In genomic region chr6:87504440-87504839, GRCh38 we compare ENCODE assay signal across 20 cellular contexts. TPM values are rescaled to one million over a fixed set of nuclear protein-coding genes. Genes with fewer than 3 reads are reported as not detected.
DNase-seq lines count a peak whose midpoint lies in the region; ATAC-seq and TF ChIP-seq lines count a peak whose summit lies in the region.
"Had no signal": no experiment of that assay in that cellular context is flagged by ENCODE, and none has a peak within 500 bp of the region (broad histone marks: within the 10 kb centered on the region; RNA-seq: fewer than 3 reads in every experiment).

No MANE protein-coding gene starts in this region.

- CTCF ChIA-PET in CD8-positive, alpha-beta T cell (lab: Charles Lee), result no interaction called here
- CTCF ChIA-PET in T-cell (lab: Charles Lee), result interaction anchor here in 1 of 2 donors (0.6 kb wide), 3 partner anchors 10 to 1735 kb away, joined by 3 to 8 read pairs (median 3); no protein-coding TSS in a partner anchor

- intact Hi-C loops in CD8-positive, alpha-beta T cell (cut with DNase I, micrococcal nuclease), result no loop called here

- H3K79me2 ChIP-seq in fibroblast of lung (ENCODE audit: control insufficient read depth, insufficient read depth, low read length) (no peaks in the 10 kb centered on the region), neural progenitor cell (ENCODE audit: low read depth) (no peaks in the 10 kb centered on the region)

- no peaks in the 10 kb centered on the region for H3K9me3 Mint-ChIP-seq in CD8-positive, alpha-beta T cell
- H3K9me3 Mint-ChIP-seq in T-cell, result no peaks in the 10 kb centered on the region
- no peaks in the 10 kb centered on the region for H3K9me3 Mint-ChIP-seq in nephron
- H3K9me3 Mint-ChIP-seq in neural progenitor cell, result no peaks in the 10 kb centered on the region
- H3K9me3 Mint-ChIP-seq: neural crest cell had no signal

- H3K4me1 ChIP-seq in CD8-positive, alpha-beta T cell (ENCODE audit: insufficient read depth, low read length), result no peaks in the 10 kb centered on the region
- H3K4me1 ChIP-seq in fibroblast of lung (ENCODE audit: control insufficient read depth, extremely low read depth, insufficient read depth, low read length), result no peaks in the 10 kb centered on the region
- no peaks in the 10 kb centered on the region for H3K4me1 ChIP-seq in neural progenitor cell
- H3K4me1 ChIP-seq: transverse colon had no signal

- H3K9me3 ChIP-seq in CD8-positive, alpha-beta T cell (ENCODE audit: low read length), result no peaks in the 10 kb centered on the region
- H3K9me3 ChIP-seq in fibroblast of lung (ENCODE audit: control insufficient read depth, insufficient read depth, low read depth, low read length) (no peaks in the 10 kb centered on the region), neural progenitor cell (ENCODE audit: low read depth) (no peaks in the 10 kb centered on the region)
- H3K9me3 ChIP-seq: transverse colon had no signal

- no peaks in the 10 kb centered on the region for H3F3A ChIP-seq in neural progenitor cell (ENCODE audit: low read depth)

- POLR2A ChIA-PET in CD8-positive, alpha-beta T cell (lab: Charles Lee), result no interaction called here
- POLR2A ChIA-PET in T-cell (lab: Charles Lee), result interaction anchor here in 1 of 2 donors (0.6 kb wide), 1 partner anchor 362 kb away, joined by 4 read pairs; no protein-coding TSS in a partner anchor

- no peak for ATAC-seq in CD8-positive, alpha-beta T cell
- ATAC-seq in T-cell (replicated peaks in 1 of 4), result no peak
- ATAC-seq: GM12878, left lobe of liver had no signal

- H3K4me1 Mint-ChIP-seq in CD8-positive, alpha-beta T cell (ENCODE audit: low read depth), result peaks cover 5% of the 10 kb centered on the region
- peaks cover 6 to 9% (median 6%) of the 10 kb centered on the region in 3 donors for H3K4me1 Mint-ChIP-seq in T-cell
- H3K4me1 Mint-ChIP-seq in nephron, result peaks cover 5% of the 10 kb centered on the region
- H3K4me1 Mint-ChIP-seq in neural progenitor cell, result no peaks in the 10 kb centered on the region
- H3K4me1 Mint-ChIP-seq: neural crest cell had no signal

- peaks cover 64% of the 10 kb centered on the region for H3K36me3 Mint-ChIP-seq in CD8-positive, alpha-beta T cell
- peaks cover 41% of the 10 kb centered on the region for H3K36me3 Mint-ChIP-seq in T-cell
- H3K36me3 Mint-ChIP-seq in nephron (ENCODE audit: low read depth), result peaks cover 48% of the 10 kb centered on the region
- peaks cover 9% of the 10 kb centered on the region for H3K36me3 Mint-ChIP-seq in neural progenitor cell

- TF ChIP-seq CTCF in CD8-positive, alpha-beta T cell (IDR thresholded peaks at IDR 0.05), result no peak
- TF ChIP-seq CTCF in fibroblast of lung (conservative IDR thresholded peaks at IDR 0.05 in 1 of 2, IDR thresholded peaks at IDR 0.05 in 1 of 2; ENCODE audit: low read depth in 1 of 2, low read length in 2 of 2) (no peak), nephron (IDR thresholded peaks at IDR 0.05; ENCODE audit: unreplicated experiment in 3 of 3) (no peak), neural progenitor cell (IDR thresholded peaks at IDR 0.05) (no peak)

- no peak for DNase-seq in CD8-positive, alpha-beta T cell
- DNase-seq in T-cell (no peak), fibroblast of lung (ENCODE audit: low read depth in 2 of 2) (peak; percentile 16 to 50), NCI-H510A (lab: John Stamatoyannopoulos, UW) (no peak), neural progenitor cell (ENCODE audit: low spot score) (no peak), NCI-H1436 (lab: John Stamatoyannopoulos, UW) (no peak), cerebellar nuclear complex (lab: John Stamatoyannopoulos, UW) (no peak)
- DNase-seq: activated naive CD4-positive, alpha-beta T cell treated with anti-CD3 and anti-CD28 coated beads, Interleukin-2, amount 50 U/mL, for 16 hours; AML-193; DMS79; effector CD8-positive, alpha-beta T cell; Kasumi-1; NCI-H187 treated with DMSO at 0.1 percent for 48 hours; transverse colon had no signal

- no peak overlapping the region for H3K4me3 ChIP-seq in CD8-positive, alpha-beta T cell (ENCODE audit: low read depth, low read length)
- H3K4me3 ChIP-seq in fibroblast of lung (replicated peaks in 1 of 4; ENCODE audit: control extremely low read depth in 1 of 4, insufficient read depth in 1 of 4, low read depth in 3 of 4, low read length in 4 of 4) (no peak overlapping the region), neural progenitor cell (no peak overlapping the region)
- H3K4me3 ChIP-seq: GM12878, SK-N-MC, transverse colon had no signal

- no peak overlapping the region for H3K9ac ChIP-seq in fibroblast of lung (ENCODE audit: insufficient read depth, low read length)
- H3K9ac ChIP-seq in neural progenitor cell, result no peak overlapping the region

- H3K4me2 ChIP-seq in fibroblast of lung (ENCODE audit: extremely low read depth, insufficient read depth, low read length) (no peak overlapping the region), neural progenitor cell (no peak overlapping the region)

- H3K27ac Mint-ChIP-seq in CD8-positive, alpha-beta T cell, result peak overlapping the region; percentile 42
- peak overlapping the region; percentile 24 to 56 for H3K27ac Mint-ChIP-seq in T-cell
- H3K27ac Mint-ChIP-seq in nephron, result peak overlapping the region in 2 of 3 experiments; percentile 27 to 40
- no peak overlapping the region for H3K27ac Mint-ChIP-seq in neural progenitor cell

- H3K27me3 Mint-ChIP-seq in CD8-positive, alpha-beta T cell (ENCODE audit: low read depth), result no peaks in the 10 kb centered on the region
- H3K27me3 Mint-ChIP-seq in T-cell (no peaks in the 10 kb centered on the region), nephron (ENCODE audit: low read depth) (no peaks in the 10 kb centered on the region), neural progenitor cell (ENCODE audit: insufficient read depth, low read depth) (no peaks in the 10 kb centered on the region)

- H2AFZ ChIP-seq in fibroblast of lung (ENCODE audit: low read length) (no peak overlapping the region), neural progenitor cell (replicated peaks) (no peak overlapping the region)

- H3K27me3 ChIP-seq in CD8-positive, alpha-beta T cell (ENCODE audit: insufficient read depth, low read length), result no peaks in the 10 kb centered on the region
- H3K27me3 ChIP-seq in fibroblast of lung (ENCODE audit: control insufficient read depth, insufficient read depth, low read length) (no peaks in the 10 kb centered on the region), neural progenitor cell (no peaks in the 10 kb centered on the region)
- H3K27me3 ChIP-seq: transverse colon had no signal

- no peak overlapping the region for H3K4me3 Mint-ChIP-seq in CD8-positive, alpha-beta T cell
- H3K4me3 Mint-ChIP-seq in T-cell (no peak overlapping the region), nephron (no peak overlapping the region), neural progenitor cell (no peak overlapping the region)
- H3K4me3 Mint-ChIP-seq: neural crest cell had no signal

- no peak overlapping the region for H3K27ac ChIP-seq in CD8-positive, alpha-beta T cell (ENCODE audit: low read depth, low read length)
- H3K27ac ChIP-seq in fibroblast of lung (ENCODE audit: insufficient read depth, low read length) (no peak overlapping the region), neural progenitor cell (no peak overlapping the region)
- H3K27ac ChIP-seq: SK-N-MC, transverse colon, VCaP had no signal

- H4K20me1 ChIP-seq in fibroblast of lung (ENCODE audit: control insufficient read depth, extremely low read depth, insufficient read depth, low read length) (no peaks in the 10 kb centered on the region), neural progenitor cell (ENCODE audit: low read depth) (no peaks in the 10 kb centered on the region)

- H3K36me3 ChIP-seq in CD8-positive, alpha-beta T cell (ENCODE audit: insufficient read depth, low read length), result peaks cover 8% of the 10 kb centered on the region
- peaks cover 9% of the 10 kb centered on the region for H3K36me3 ChIP-seq in fibroblast of lung (ENCODE audit: control insufficient read depth, insufficient read depth, low read length)
- no peaks in the 10 kb centered on the region for H3K36me3 ChIP-seq in neural progenitor cell

RNA-seq across cellular contexts. Expression of gene SLC35A1, which starts 31.7 kb away (rescaled TPM):
- total RNA-seq in CD8-positive, alpha-beta T cell, result 1 to 10 TPM; 4.3 to 4.9 TPM
- total RNA-seq in T-cell, result 10 to 100 TPM; 11.2 to 18.9 (median 18.7) TPM
- total RNA-seq in fibroblast of lung, result 27.7 and 35.8 TPM in 2 replicates
- polyA plus RNA-seq in fibroblast of lung, result 22.4 and 27.6 TPM in 2 replicates
- 15.1 and 17.4 TPM in 2 replicates for polyA plus RNA-seq in fibroblast of lung (2012)
- 3.7 and 14.5 TPM in 2 replicates for polyA minus RNA-seq in fibroblast of lung (ENCODE audit: low replicate concordance)
- 19.9 and 34.6 TPM in 2 replicates for total RNA-seq in neural progenitor cell (ENCODE audit: low replicate concordance)

Comparison
In these comparisons a context has a peak if more than half of its experiments do, and no peak if none do; other contexts are left out.
1. DNase-seq: peak in fibroblast of lung (2 of 2); none in CD8-positive, alpha-beta T cell (0 of 7), T-cell (0 of 34), NCI-H510A (single experiment), neural progenitor cell (single experiment), NCI-H1436 (single experiment) and cerebellar nuclear complex (0 of 2).